ENCODE assay signal across 13 cellular contexts in genomic region chr14:89422952-89423345, GRCh38. TPM values are rescaled to one million over a fixed set of nuclear protein-coding genes. Genes with fewer than 3 reads are reported as not detected.
DNase-seq lines count a peak whose midpoint lies in the region; ATAC-seq and TF ChIP-seq lines count a peak whose summit lies in the region.
"Had no signal": no experiment of that assay in that cellular context is flagged by ENCODE, and none has a peak within 500 bp of the region (broad histone marks: within the 10 kb centered on the region; RNA-seq: fewer than 3 reads in every experiment).

No MANE protein-coding gene starts in this region.

- H3K36me3 Mint-ChIP-seq in IgD-negative memory B cell (peaks cover 9% of the 10 kb centered on the region), HFFc6 (ENCODE audit: low read depth) (peaks cover 10% of the 10 kb centered on the region; the same call in 1 of the 2 replicates)

- H3K9me3 Mint-ChIP-seq in IgD-negative memory B cell, result no peaks in the 10 kb centered on the region
- no peaks in the 10 kb centered on the region for H3K9me3 Mint-ChIP-seq in HFFc6

- peak; percentile 59 for DNase-seq in activated CD4-positive, alpha-beta T cell treated with anti-CD3 and anti-CD28 coated beads for 48 hours
- no peak for DNase-seq in activated CD4-positive, alpha-beta T cell treated with anti-CD3 and anti-CD28 coated beads for 4 hours
- no peak for DNase-seq in HFFc6
- DNase-seq: activated CD4-positive, alpha-beta T cell treated with anti-CD3 and anti-CD28 coated beads for 1 hour; activated gamma-delta T cell treated with Interleukin-2 at 50 U/mL for 16 hours; central memory CD4-positive, alpha-beta T cell; T-helper 1 cell had no signal

- peaks cover 0 to 7% of the 10 kb centered on the region in 2 donors for H3K4me1 ChIP-seq in esophagus (ENCODE audit: control insufficient read depth in 2 of 2, insufficient read depth in 2 of 2, low read length in 1 of 2)
- H3K4me1 ChIP-seq in skeletal muscle tissue (ENCODE audit: control insufficient read depth in 3 of 3, insufficient read depth in 3 of 3, low read length in 3 of 3), result peaks cover 10 to 19% (median 13%) of the 10 kb centered on the region in 3 donors

- H3K27me3 ChIP-seq in esophagus (ENCODE audit: control insufficient read depth in 1 of 2, insufficient read depth in 2 of 2, low read length in 2 of 2) (no peaks in the 10 kb centered on the region), skeletal muscle tissue (ENCODE audit: control insufficient read depth in 3 of 3, insufficient read depth in 3 of 3, low read length in 3 of 3) (no peaks in the 10 kb centered on the region)

- peak overlapping the region; percentile 78 for H3K27ac ChIP-seq in esophagus (ENCODE audit: low read depth in 2 of 2, low read length in 1 of 2)
- H3K27ac ChIP-seq in skeletal muscle tissue (ENCODE audit: low read depth, low read length), result peak overlapping the region; percentile 26

- H3K36me3 ChIP-seq in esophagus (ENCODE audit: control insufficient read depth in 2 of 2, insufficient read depth in 2 of 2, low read length in 1 of 2) (peaks cover 0 to 4% of the 10 kb centered on the region in 2 donors), skeletal muscle tissue (ENCODE audit: control insufficient read depth in 3 of 3, insufficient read depth in 3 of 3, low read length in 3 of 3) (peaks cover 0 to 2% (median 0%) of the 10 kb centered on the region in 3 donors)

- WGBS in esophagus, 2 donors, result 44 to 45% methylated on average over 5 of the region's 5 CpGs

- H3K4me3 Mint-ChIP-seq in IgD-negative memory B cell (peak overlapping the region in 1 of 4 donors; percentile 9), HFFc6 (no peak overlapping the region)

- H3K9me3 ChIP-seq in esophagus (ENCODE audit: control insufficient read depth in 2 of 2, insufficient read depth in 1 of 2, low read depth in 1 of 2, low read length in 1 of 2), result no peaks in the 10 kb centered on the region
- H3K9me3 ChIP-seq in skeletal muscle tissue (ENCODE audit: control insufficient read depth in 3 of 3, low read length in 3 of 3), result no peaks in the 10 kb centered on the region

- H3K27ac Mint-ChIP-seq in IgD-negative memory B cell (peak overlapping the region in 2 of 3 donors; percentile 9 to 58), HFFc6 (no peak overlapping the region)
- H3K27ac Mint-ChIP-seq: progenitor cell of endocrine pancreas had no signal

- no peak for TF ChIP-seq CTCF in HFFc6 (IDR thresholded peaks at IDR 0.05)

- H3K9ac ChIP-seq in skeletal muscle tissue (ENCODE audit: low read depth in 1 of 3, low read length in 3 of 3), result no peak overlapping the region

- H3K4me3 ChIP-seq in esophagus (ENCODE audit: low read depth in 1 of 2, low read length in 2 of 2) (peak overlapping the region in 1 of 2 donors; percentile 31), skeletal muscle tissue (ENCODE audit: low read length in 3 of 3) (no peak overlapping the region)

- peaks cover 16 to 29% (median 26%) of the 10 kb centered on the region in 3 donors for H3K4me1 Mint-ChIP-seq in IgD-negative memory B cell
- H3K4me1 Mint-ChIP-seq in HFFc6 (ENCODE audit: low read depth), result peaks cover 46% of the 10 kb centered on the region

- no peak for ATAC-seq in GM19455 (IDR thresholded peaks at IDR 0.05; ENCODE audit: unreplicated experiment)
- ATAC-seq in GM19023 (IDR thresholded peaks at IDR 0.05; ENCODE audit: unreplicated experiment), result no peak

- H3K27me3 Mint-ChIP-seq in IgD-negative memory B cell (no peaks in the 10 kb centered on the region), HFFc6 (ENCODE audit: insufficient read depth) (peaks cover 1% of the 10 kb centered on the region)

RNA-seq across cellular contexts. Expression of gene FOXN3, which starts 5.9 kb away (rescaled TPM):
- 62.5 TPM for polyA plus RNA-seq in IgD-negative memory B cell
- polyA plus RNA-seq in esophagus, result 10 to 100 TPM; 10.3 to 14.1 TPM
- total RNA-seq in skeletal muscle tissue, result 31.8 TPM
- total RNA-seq in HFFc6 (2021; fragmentation: NEBNext Ultra II Directional; extraction: Animal tissue kit (Norgen Biotek cat#: 25700)), result 10 to 100 TPM; 31.9 to 43.4 (median 37.9) TPM
